9 cellular contexts compared by ENCODE assay signal in genomic region chr4:114384629-114385028, GRCh38.
DNase-seq lines count a peak whose midpoint lies in the region; ATAC-seq, FAIRE-seq and TF ChIP-seq lines count a peak whose summit lies in the region.
"Had no signal": no experiment of that assay in that cellular context is flagged by ENCODE, and none has a peak within 500 bp of the region (broad histone marks: within the 10 kb centered on the region; RNA-seq: fewer than 3 reads in every experiment).

No MANE protein-coding gene starts in this region.

- H3K9me3 ChIP-seq in OCI-LY3 (ENCODE audit: insufficient read depth, low read length) (no peaks in the 10 kb centered on the region), tibial nerve (no peaks in the 10 kb centered on the region), suprapubic skin (no peaks in the 10 kb centered on the region)

- WGBS in tibial nerve, 2 donors = 7 to 8% methylated on average over 4 of the region's 4 CpGs
- 9% methylated on average over 4 of the region's 4 CpGs for WGBS in suprapubic skin

- H3K4me1 Mint-ChIP-seq in activated naive CD4-positive, alpha-beta T cell treated with anti-CD3 and anti-CD28 coated beads for 36 hours (ENCODE audit: low read depth) = no peaks in the 10 kb centered on the region
- H3K4me1 Mint-ChIP-seq in T-cell = no peaks in the 10 kb centered on the region
- H3K4me1 Mint-ChIP-seq: activated naive CD4-positive, alpha-beta T cell treated with anti-CD3 and anti-CD28 coated beads, Interleukin-2, amount 50 U/mL, for 24 hours had no signal

- TF ChIP-seq EP300 in tibial nerve (IDR thresholded peaks at IDR 0.05) (no peak), suprapubic skin (IDR thresholded peaks at IDR 0.05) (no peak)

- no peak for FAIRE-seq in GM12892 (lab: Jason Lieb, UNC)

- H3K4me1 ChIP-seq in OCI-LY3 (ENCODE audit: low read length) (peaks cover 21% of the 10 kb centered on the region), tibial nerve (peaks cover 0 to 13% (median 0%) of the 10 kb centered on the region in 4 donors), suprapubic skin (no peaks in the 10 kb centered on the region)

- TF ChIP-seq POLR2A in tibial nerve (IDR thresholded peaks at IDR 0.05) (no peak), GM12892 (IDR thresholded peaks at IDR 0.05; ENCODE audit: low read depth, low read length) (no peak), suprapubic skin (IDR thresholded peaks at IDR 0.05) (no peak)

- H3K79me2 ChIP-seq in OCI-LY3 (ENCODE audit: low read length) = no peaks in the 10 kb centered on the region

- H3K36me3 ChIP-seq in OCI-LY3 (replicated peaks; ENCODE audit: low read depth, low read length) = no peaks in the 10 kb centered on the region
- H3K36me3 ChIP-seq in tibial nerve = no peaks in the 10 kb centered on the region
- H3K36me3 ChIP-seq in suprapubic skin = no peaks in the 10 kb centered on the region

- intact Hi-C loops in activated naive CD4-positive, alpha-beta T cell treated with anti-CD3 and anti-CD28 coated beads for 36 hours (cut with micrococcal nuclease) = loop anchor here (1.0 to 5.0 kb wide), 5 partner anchors 423 to 1106 kb away; partner anchors contain the start of gene CAMK2D

- no peaks in the 10 kb centered on the region for H4K20me1 ChIP-seq in OCI-LY3 (ENCODE audit: insufficient read depth, low read length)

- peak; percentile 15 for DNase-seq in activated naive CD4-positive, alpha-beta T cell treated with anti-CD3 and anti-CD28 coated beads for 36 hours
- DNase-seq in activated naive CD4-positive, alpha-beta T cell treated with anti-CD3 and anti-CD28 coated beads, Interleukin-2, amount 50 U/mL, for 16 hours = no peak
- peak; percentile 78 for DNase-seq in fibroblast of pulmonary artery (ENCODE audit: low read depth)
- no peak for DNase-seq in tibial nerve (ENCODE audit: low spot score in 2 of 2)
- no peak for DNase-seq in T-cell
- DNase-seq in GM12892 (ENCODE audit: insufficient read length) = no peak
- DNase-seq in suprapubic skin (ENCODE audit: low spot score in 2 of 2) = no peak

- peak overlapping the region; percentile 72; the same call in 1 of the 2 replicates for H2AFZ ChIP-seq in OCI-LY3 (ENCODE audit: low read depth, low read length)

- POLR2A ChIA-PET in T-cell (lab: Charles Lee) = interaction anchor here in 1 of 2 donors (0.6 kb wide), 2 partner anchors 511 to 829 kb away, joined by 3 to 4 read pairs; no protein-coding TSS in a partner anchor

- H3K36me3 Mint-ChIP-seq in activated naive CD4-positive, alpha-beta T cell treated with anti-CD3 and anti-CD28 coated beads for 36 hours (ENCODE audit: low read depth) = no peaks in the 10 kb centered on the region
- no peaks in the 10 kb centered on the region for H3K36me3 Mint-ChIP-seq in T-cell
- H3K36me3 Mint-ChIP-seq: activated naive CD4-positive, alpha-beta T cell treated with anti-CD3 and anti-CD28 coated beads, Interleukin-2, amount 50 U/mL, for 24 hours had no signal

- peak overlapping the region; percentile 91 for H3K27ac ChIP-seq in OCI-LY3 (ENCODE audit: low read length)
- H3K27ac ChIP-seq in tibial nerve = no peak overlapping the region
- H3K27ac ChIP-seq in suprapubic skin = no peak overlapping the region

- H3K4me2 ChIP-seq in OCI-LY3 (ENCODE audit: low read length) = peak overlapping the region; percentile 80

- no peaks in the 10 kb centered on the region for H3K27me3 ChIP-seq in OCI-LY3 (ENCODE audit: low read depth, low read length)
- H3K27me3 ChIP-seq in tibial nerve = no peaks in the 10 kb centered on the region
- H3K27me3 ChIP-seq in suprapubic skin = peaks cover 3% of the 10 kb centered on the region

- TF ChIP-seq CTCF in OCI-LY3 (IDR thresholded peaks at IDR 0.05; ENCODE audit: low read depth, low read length) (peak; percentile 84), fibroblast of pulmonary artery (IDR thresholded peaks at IDR 0.05; ENCODE audit: low read length, missing control alignments) (peak; percentile 50), tibial nerve (IDR thresholded peaks at IDR 0.05) (peak in 4 of 5 experiments; percentile 22 to 40 (median 32)), suprapubic skin (IDR thresholded peaks at IDR 0.05) (no peak)

- H3K4me3 ChIP-seq in OCI-LY3 (ENCODE audit: low read length) (peak overlapping the region; percentile 55), fibroblast of pulmonary artery (replicated peaks; ENCODE audit: low read depth, low read length) (no peak overlapping the region), tibial nerve (no peak overlapping the region), suprapubic skin (no peak overlapping the region)

- ATAC-seq in T-cell (replicated peaks in 1 of 4) = no peak

- no peak overlapping the region for H3K4me3 Mint-ChIP-seq in activated naive CD4-positive, alpha-beta T cell treated with anti-CD3 and anti-CD28 coated beads for 36 hours
- no peak overlapping the region for H3K4me3 Mint-ChIP-seq in T-cell
- H3K4me3 Mint-ChIP-seq: activated naive CD4-positive, alpha-beta T cell treated with anti-CD3 and anti-CD28 coated beads, Interleukin-2, amount 50 U/mL, for 24 hours had no signal

- no peak overlapping the region for H3K27ac Mint-ChIP-seq in activated naive CD4-positive, alpha-beta T cell treated with anti-CD3 and anti-CD28 coated beads for 36 hours
- H3K27ac Mint-ChIP-seq in T-cell = no peak overlapping the region
- H3K27ac Mint-ChIP-seq: activated naive CD4-positive, alpha-beta T cell treated with anti-CD3 and anti-CD28 coated beads, Interleukin-2, amount 50 U/mL, for 24 hours had no signal

- H3K27me3 Mint-ChIP-seq in activated naive CD4-positive, alpha-beta T cell treated with anti-CD3 and anti-CD28 coated beads for 36 hours (ENCODE audit: low read depth) = peaks cover 4% of the 10 kb centered on the region
- peaks cover 6 to 12% of the 10 kb centered on the region in 2 donors for H3K27me3 Mint-ChIP-seq in T-cell

- H3K9me3 Mint-ChIP-seq in activated naive CD4-positive, alpha-beta T cell treated with anti-CD3 and anti-CD28 coated beads for 36 hours = no peaks in the 10 kb centered on the region
- H3K9me3 Mint-ChIP-seq in T-cell = no peaks in the 10 kb centered on the region
- H3K9me3 Mint-ChIP-seq: activated naive CD4-positive, alpha-beta T cell treated with anti-CD3 and anti-CD28 coated beads, Interleukin-2, amount 50 U/mL, for 24 hours had no signal

- CTCF ChIA-PET in activated naive CD4-positive, alpha-beta T cell treated with anti-CD3 and anti-CD28 coated beads for 36 hours (lab: Charles Lee) = interaction anchor here (0.6 to 1.2 kb wide), 4 partner anchors 54 to 990 kb away, joined by 3 to 4 read pairs (median 4); no protein-coding TSS in a partner anchor
- CTCF ChIA-PET in T-cell (lab: Charles Lee) = interaction anchor here (0.7 to 1.4 kb wide), 4 partner anchors 10 to 988 kb away, joined by 3 to 15 read pairs (median 4); no protein-coding TSS in a partner anchor

- H3K9ac ChIP-seq in OCI-LY3 (ENCODE audit: low read length) = peak overlapping the region; percentile 53

Comparison
In these comparisons a context has a peak if more than half of its experiments do, and no peak if none do; other contexts are left out.
1. DNase-seq: peak in activated naive CD4-positive, alpha-beta T cell treated with anti-CD3 and anti-CD28 coated beads for 36 hours (single experiment) and fibroblast of pulmonary artery (single experiment); none in activated naive CD4-positive, alpha-beta T cell treated with anti-CD3 and anti-CD28 coated beads, Interleukin-2, amount 50 U/mL, for 16 hours (single experiment), tibial nerve (0 of 2), T-cell (0 of 34), GM12892 (single experiment) and suprapubic skin (0 of 2).
2. CTCF ChIP-seq: peak in OCI-LY3 (single experiment), fibroblast of pulmonary artery (single experiment) and tibial nerve (4 of 5); none in suprapubic skin (0 of 2).